1 cellular context compared by ENCODE assay signal in the genomic region with DNA sequence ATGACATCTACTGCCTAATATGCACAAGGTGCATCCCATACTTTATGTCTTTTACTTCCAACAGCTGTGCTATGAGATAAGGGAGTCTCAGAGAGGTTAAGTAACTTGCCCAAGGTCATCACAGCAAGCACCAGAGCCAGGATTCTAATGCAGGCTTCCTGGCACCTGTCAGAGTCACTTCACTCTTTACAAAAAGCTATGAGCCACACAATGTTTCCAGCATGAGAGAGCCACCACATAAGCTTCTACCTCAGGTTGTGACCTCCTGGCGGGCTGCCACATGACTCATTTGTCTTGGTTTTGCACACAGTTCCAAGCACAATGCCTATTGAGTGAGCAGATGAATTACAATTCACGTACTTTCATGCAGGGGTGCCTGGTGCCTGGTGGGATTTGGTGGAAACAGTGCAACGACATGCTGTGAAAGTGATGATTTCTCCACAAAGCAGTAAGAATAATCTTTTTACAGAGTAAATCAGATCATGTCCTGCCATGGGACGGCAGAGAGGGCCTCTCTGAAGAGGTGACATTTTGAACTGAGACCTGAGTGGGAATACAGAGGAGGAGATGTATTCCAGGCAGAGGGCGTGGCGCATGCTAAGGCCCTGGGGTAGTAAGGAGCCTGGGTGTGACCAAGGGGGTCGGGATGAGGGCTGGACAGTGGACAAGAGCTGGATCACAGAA.
TF ChIP-seq lines count a peak whose summit lies in the region.

No MANE protein-coding gene starts in this region.

TF ChIP-seq in GM23338, 12 proteins besides CTCF, POLR2A, EP300 and RAD21 (continued from another document):
- TF ChIP-seq, protein P1, sequence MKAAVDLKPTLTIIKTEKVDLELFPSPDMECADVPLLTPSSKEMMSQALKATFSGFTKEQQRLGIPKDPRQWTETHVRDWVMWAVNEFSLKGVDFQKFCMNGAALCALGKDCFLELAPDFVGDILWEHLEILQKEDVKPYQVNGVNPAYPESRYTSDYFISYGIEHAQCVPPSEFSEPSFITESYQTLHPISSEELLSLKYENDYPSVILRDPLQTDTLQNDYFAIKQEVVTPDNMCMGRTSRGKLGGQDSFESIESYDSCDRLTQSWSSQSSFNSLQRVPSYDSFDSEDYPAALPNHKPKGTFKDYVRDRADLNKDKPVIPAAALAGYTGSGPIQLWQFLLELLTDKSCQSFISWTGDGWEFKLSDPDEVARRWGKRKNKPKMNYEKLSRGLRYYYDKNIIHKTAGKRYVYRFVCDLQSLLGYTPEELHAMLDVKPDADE (IDR thresholded peaks at IDR 0.05), result no peak
- TF ChIP-seq, protein P2, sequence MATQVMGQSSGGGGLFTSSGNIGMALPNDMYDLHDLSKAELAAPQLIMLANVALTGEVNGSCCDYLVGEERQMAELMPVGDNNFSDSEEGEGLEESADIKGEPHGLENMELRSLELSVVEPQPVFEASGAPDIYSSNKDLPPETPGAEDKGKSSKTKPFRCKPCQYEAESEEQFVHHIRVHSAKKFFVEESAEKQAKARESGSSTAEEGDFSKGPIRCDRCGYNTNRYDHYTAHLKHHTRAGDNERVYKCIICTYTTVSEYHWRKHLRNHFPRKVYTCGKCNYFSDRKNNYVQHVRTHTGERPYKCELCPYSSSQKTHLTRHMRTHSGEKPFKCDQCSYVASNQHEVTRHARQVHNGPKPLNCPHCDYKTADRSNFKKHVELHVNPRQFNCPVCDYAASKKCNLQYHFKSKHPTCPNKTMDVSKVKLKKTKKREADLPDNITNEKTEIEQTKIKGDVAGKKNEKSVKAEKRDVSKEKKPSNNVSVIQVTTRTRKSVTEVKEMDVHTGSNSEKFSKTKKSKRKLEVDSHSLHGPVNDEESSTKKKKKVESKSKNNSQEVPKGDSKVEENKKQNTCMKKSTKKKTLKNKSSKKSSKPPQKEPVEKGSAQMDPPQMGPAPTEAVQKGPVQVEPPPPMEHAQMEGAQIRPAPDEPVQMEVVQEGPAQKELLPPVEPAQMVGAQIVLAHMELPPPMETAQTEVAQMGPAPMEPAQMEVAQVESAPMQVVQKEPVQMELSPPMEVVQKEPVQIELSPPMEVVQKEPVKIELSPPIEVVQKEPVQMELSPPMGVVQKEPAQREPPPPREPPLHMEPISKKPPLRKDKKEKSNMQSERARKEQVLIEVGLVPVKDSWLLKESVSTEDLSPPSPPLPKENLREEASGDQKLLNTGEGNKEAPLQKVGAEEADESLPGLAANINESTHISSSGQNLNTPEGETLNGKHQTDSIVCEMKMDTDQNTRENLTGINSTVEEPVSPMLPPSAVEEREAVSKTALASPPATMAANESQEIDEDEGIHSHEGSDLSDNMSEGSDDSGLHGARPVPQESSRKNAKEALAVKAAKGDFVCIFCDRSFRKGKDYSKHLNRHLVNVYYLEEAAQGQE (IDR thresholded peaks at IDR 0.05; ENCODE audit: unreplicated experiment), result no peak
- no peak for TF ChIP-seq EZH2 (IDR thresholded peaks at IDR 0.05; ENCODE audit: low read depth, unreplicated experiment)
- no peak for TF ChIP-seq STAT1 (IDR thresholded peaks at IDR 0.05; ENCODE audit: unreplicated experiment)
- no peak for TF ChIP-seq NANOG (IDR thresholded peaks at IDR 0.05; ENCODE audit: borderline replicate concordance)
